8 cellular contexts compared by ENCODE assay signal in the genomic region with DNA sequence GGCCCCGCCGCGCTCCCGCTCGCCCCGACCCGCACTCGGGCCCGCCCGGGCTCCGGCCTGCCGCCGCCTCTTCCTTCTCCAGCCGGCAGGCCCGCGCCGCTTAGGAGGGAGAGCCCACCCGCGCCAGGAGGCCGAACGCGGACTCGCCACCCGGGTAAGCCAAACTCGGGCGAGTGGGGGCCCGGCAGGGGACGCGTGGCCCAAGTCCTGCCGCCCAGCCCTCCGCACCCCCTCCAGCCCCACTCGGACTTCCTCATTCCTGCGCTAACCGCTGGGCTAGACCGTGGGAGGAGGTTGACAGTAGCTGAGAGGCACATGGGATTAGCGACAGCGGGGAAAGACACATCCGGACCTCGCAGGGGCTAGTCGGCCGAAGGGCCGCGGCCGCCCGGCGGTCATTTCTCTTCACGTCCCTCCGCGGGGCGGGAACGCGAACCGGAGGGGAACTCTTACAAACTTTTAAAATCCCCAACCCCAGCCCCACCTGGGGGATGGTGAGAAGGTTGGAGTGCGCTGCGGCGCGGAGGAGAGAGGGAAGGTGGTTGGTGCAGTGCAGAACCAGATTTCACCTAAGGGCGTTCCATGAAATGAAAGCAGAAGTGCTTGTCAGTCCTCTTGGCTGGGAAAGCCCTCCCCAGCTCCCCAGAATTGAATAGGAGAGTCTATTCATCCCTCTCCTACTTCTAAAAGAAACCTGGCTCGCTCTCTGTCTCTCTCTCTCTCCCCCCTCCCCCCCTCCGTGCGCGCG. TPM values are rescaled to one million over a fixed set of nuclear protein-coding genes. Genes with fewer than 3 reads are reported as not detected.
DNase-seq lines count a peak whose midpoint lies in the region; ATAC-seq and TF ChIP-seq lines count a peak whose summit lies in the region.

No MANE protein-coding gene starts in this region.

- DNase-seq in DMS53 (lab: John Stamatoyannopoulos, UW), result peak; percentile 85
- DNase-seq in RWPE1 (ENCODE audit: low spot score), result peak; percentile 58
- peak; percentile 26 to 61 (median 50) for DNase-seq in activated naive CD4-positive, alpha-beta T cell (lab: John Stamatoyannopoulos, UW)
- DNase-seq in foreskin melanocyte, result peak; percentile 71
- DNase-seq in neuronal stem cell (ENCODE audit: low spot score), result peak; percentile 71
- peak; percentile 80 for DNase-seq in testis

- H2BK5ac ChIP-seq in neuronal stem cell (ENCODE audit: low read length), result peak overlapping the region; percentile 99

- H3K14ac ChIP-seq in neuronal stem cell (ENCODE audit: low read length), result peak overlapping the region; percentile 97

- CTCF ChIA-PET in RWPE1 (lab: Yijun Ruan, JAX), result interaction anchor here (0.6 kb wide), 1 partner anchor 24 kb away, joined by 3 read pairs; no protein-coding TSS in a partner anchor

- H3K4me2 ChIP-seq in neuronal stem cell (ENCODE audit: insufficient read depth, low read length, poor library complexity, severe bottlenecking), result peak overlapping the region; percentile 89

- H2AFZ ChIP-seq in neuronal stem cell (ENCODE audit: low read length), result peak overlapping the region; percentile 98

- TF ChIP-seq POLR2A in testis (IDR thresholded peaks at IDR 0.05), result peak; percentile 13

- H3K23ac ChIP-seq in neuronal stem cell (ENCODE audit: low read depth, low read length, poor library complexity), result peak overlapping the region; percentile 98

- no peaks in the 10 kb centered on the region for H3K36me3 ChIP-seq in HUES64 (ENCODE audit: insufficient read depth, low read length)
- no peaks in the 10 kb centered on the region for H3K36me3 ChIP-seq in neuronal stem cell (replicated peaks in 1 of 2; ENCODE audit: control insufficient read depth in 2 of 2, insufficient read depth in 2 of 2, low read length in 2 of 2)
- H3K36me3 ChIP-seq in testis (ENCODE audit: low read depth, missing control alignments), result no peaks in the 10 kb centered on the region

- no peak overlapping the region for H4K91ac ChIP-seq in neuronal stem cell (ENCODE audit: low read depth, low read length, poor library complexity)

- H3K9me3 ChIP-seq in HUES64 (ENCODE audit: insufficient read depth, low read depth, low read length) (no peaks in the 10 kb centered on the region), neuronal stem cell (replicated peaks in 1 of 2; ENCODE audit: control insufficient read depth in 2 of 2, insufficient read depth in 1 of 2, low read depth in 1 of 2, low read length in 2 of 2) (peaks cover 2 to 3% of the 10 kb centered on the region in 2 donors), testis (no peaks in the 10 kb centered on the region)

- peak overlapping the region; percentile 92 for H4K8ac ChIP-seq in neuronal stem cell (ENCODE audit: low read depth, low read length)

- H3K27ac ChIP-seq in HUES64 (ENCODE audit: low read depth, low read length) (no peak overlapping the region), RWPE1 (peak overlapping the region; percentile 98), neuronal stem cell (replicated peaks; ENCODE audit: low read length) (peak overlapping the region; percentile 87), testis (peak overlapping the region; percentile 99)

- intact Hi-C loops in testis (cut with DNase I; ENCODE audit: low total_unique reads), result no loop called here

- peak overlapping the region; percentile 83 for H3K4me3 ChIP-seq in HUES64 (ENCODE audit: low read length)
- H3K4me3 ChIP-seq in neuronal stem cell (ENCODE audit: low read length in 2 of 2), result peak overlapping the region; percentile 80 to 90
- peak overlapping the region; percentile 88 to 95 for H3K4me3 ChIP-seq in testis

- ATAC-seq in GM21526 (IDR thresholded peaks at IDR 0.05; ENCODE audit: low FRiP score, unreplicated experiment), result peak; percentile 44

- peak overlapping the region; percentile 72 for H3K9ac ChIP-seq in HUES64 (ENCODE audit: low read depth, low read length)
- peak overlapping the region; percentile 97 for H3K9ac ChIP-seq in neuronal stem cell (ENCODE audit: low read depth, low read length, poor library complexity)

- no peak overlapping the region for H2BK12ac ChIP-seq in neuronal stem cell (ENCODE audit: low read length)

- H2BK120ac ChIP-seq in neuronal stem cell (ENCODE audit: low read depth, low read length), result no peak overlapping the region

- H3K27me3 ChIP-seq in HUES64 (ENCODE audit: insufficient read depth, low read length) (peaks cover 12% of the 10 kb centered on the region), neuronal stem cell (ENCODE audit: control insufficient read depth in 3 of 3, insufficient read depth in 3 of 3, low read depth in 1 of 3, low read length in 3 of 3) (no peaks in the 10 kb centered on the region), testis (no peaks in the 10 kb centered on the region)

- no peak overlapping the region for H3K4ac ChIP-seq in neuronal stem cell (ENCODE audit: low read length)

- H3K4me1 ChIP-seq in HUES64 (ENCODE audit: insufficient read depth, low read length), result peaks cover 6% of the 10 kb centered on the region; the same call in 1 of the 2 replicates
- peaks cover 0 to 4% of the 10 kb centered on the region in 2 donors for H3K4me1 ChIP-seq in neuronal stem cell (ENCODE audit: control insufficient read depth in 2 of 2, insufficient read depth in 1 of 2, low read depth in 1 of 2, low read length in 2 of 2)
- H3K4me1 ChIP-seq in testis, result peaks cover 28% of the 10 kb centered on the region

- WGBS in HUES64, result under 1% methylated on average over 57 of the region's 63 CpGs
- no CpG with 5 or more reads among the region's 63 CpGs for WGBS in neuronal stem cell (ENCODE audit: extremely low coverage in 2 of 2, insufficient read length in 2 of 2, insufficient replicate concordance in 1 of 2), 2 donors
- WGBS in testis, 2 donors, result 1% methylated on average over 21 to 30 of the region's 63 CpGs

- peak overlapping the region; percentile 5 for H2AK5ac ChIP-seq in neuronal stem cell (ENCODE audit: low read depth, low read length)

- TF ChIP-seq CTCF in RWPE1 (conservative IDR thresholded peaks at IDR 0.05; ENCODE audit: low read depth), result no peak
- no peak for TF ChIP-seq CTCF in testis (IDR thresholded peaks at IDR 0.05)

- peak overlapping the region; percentile 89 for H2BK15ac ChIP-seq in neuronal stem cell (ENCODE audit: low read length)

- peak overlapping the region; percentile 98 for H3K18ac ChIP-seq in neuronal stem cell (ENCODE audit: low read length)

- H3K79me1 ChIP-seq in neuronal stem cell (ENCODE audit: low read depth, low read length), result no peaks in the 10 kb centered on the region

- POLR2A ChIA-PET in RWPE1 (lab: Yijun Ruan, JAX; ENCODE audit: low non-redundant PET), result no interaction called here

RNA-seq across cellular contexts. Expression of a gene that starts 0.7 kb away (rescaled TPM):
- polyA plus RNA-seq in HUES64 (2013, experiment 1 of 2), result 3.9 TPM
- 5.6 TPM for polyA plus RNA-seq in HUES64 (2013, experiment 2 of 2)
- polyA plus RNA-seq in neuronal stem cell (2013, experiment 1 of 2), result 5.6 TPM
- polyA plus RNA-seq in neuronal stem cell (2013, experiment 2 of 2), result 5.6 TPM
- 10 to 100 TPM; 24.6 to 27.4 TPM for total RNA-seq in testis
- 22.2 TPM for polyA plus RNA-seq in testis (ENCODE audit: insufficient read depth, low read depth, low replicate concordance)
